In genomic region chr1:61254629-61255323, GRCh38 we compare ENCODE assay signal across 8 cellular contexts.
DNase-seq lines count a peak whose midpoint lies in the region; ATAC-seq and TF ChIP-seq lines count a peak whose summit lies in the region.

No MANE protein-coding gene starts in this region.

- no peaks in the 10 kb centered on the region for H3K27me3 Mint-ChIP-seq in activated naive CD4-positive, alpha-beta T cell treated with anti-CD3 and anti-CD28 coated beads, Interleukin-2, amount 50 U/mL, for 24 hours
- no peaks in the 10 kb centered on the region for H3K27me3 Mint-ChIP-seq in chondrocyte (ENCODE audit: low read depth)

- no peaks in the 10 kb centered on the region for H3K27me3 ChIP-seq in lower lobe of right lung (ENCODE audit: low read depth)

- H3K27ac Mint-ChIP-seq in activated naive CD4-positive, alpha-beta T cell treated with anti-CD3 and anti-CD28 coated beads, Interleukin-2, amount 50 U/mL, for 24 hours: no peak overlapping the region
- H3K27ac Mint-ChIP-seq in activated naive CD4-positive, alpha-beta T cell treated with anti-CD3 and anti-CD28 coated beads, Interleukin-2, amount 50 U/mL, for 72 hours: no peak overlapping the region
- peak overlapping the region; percentile 97 for H3K27ac Mint-ChIP-seq in chondrocyte (ENCODE audit: unreplicated experiment)

- no peak for TF ChIP-seq CTCF in chondrocyte (IDR thresholded peaks at IDR 0.05)
- TF ChIP-seq CTCF in lower lobe of right lung (IDR thresholded peaks at IDR 0.05): no peak

- no peaks in the 10 kb centered on the region for H3K9me3 Mint-ChIP-seq in activated naive CD4-positive, alpha-beta T cell treated with anti-CD3 and anti-CD28 coated beads, Interleukin-2, amount 50 U/mL, for 24 hours
- H3K9me3 Mint-ChIP-seq in activated naive CD4-positive, alpha-beta T cell treated with anti-CD3 and anti-CD28 coated beads, Interleukin-2, amount 50 U/mL, for 72 hours: no peaks in the 10 kb centered on the region
- H3K9me3 Mint-ChIP-seq in chondrocyte (ENCODE audit: low read depth): no peaks in the 10 kb centered on the region

- intact Hi-C loops in lower lobe of right lung (cut with DNase I): no loop called here

- H3K27ac ChIP-seq in lower lobe of right lung: peak overlapping the region; percentile 74
- H3K27ac ChIP-seq in urinary bladder (ENCODE audit: low read depth): peak overlapping the region; percentile 45

- WGBS in urinary bladder: 8% methylated on average over 6 of the region's 6 CpGs

- H3K4me3 Mint-ChIP-seq in activated naive CD4-positive, alpha-beta T cell treated with anti-CD3 and anti-CD28 coated beads, Interleukin-2, amount 50 U/mL, for 24 hours: peak overlapping the region; percentile 3
- H3K4me3 Mint-ChIP-seq in chondrocyte (ENCODE audit: unreplicated experiment): peak overlapping the region; percentile 78

- no peaks in the 10 kb centered on the region for H3K9me3 ChIP-seq in lower lobe of right lung

- H3K4me3 ChIP-seq in lower lobe of right lung: peak overlapping the region; percentile 40
- H3K4me3 ChIP-seq in urinary bladder (ENCODE audit: low read depth, low read length): peak overlapping the region; percentile 14

- no peaks in the 10 kb centered on the region for H3K36me3 Mint-ChIP-seq in activated naive CD4-positive, alpha-beta T cell treated with anti-CD3 and anti-CD28 coated beads, Interleukin-2, amount 50 U/mL, for 24 hours
- H3K36me3 Mint-ChIP-seq in activated naive CD4-positive, alpha-beta T cell treated with anti-CD3 and anti-CD28 coated beads, Interleukin-2, amount 50 U/mL, for 72 hours: no peaks in the 10 kb centered on the region
- H3K36me3 Mint-ChIP-seq in chondrocyte (ENCODE audit: low read depth): no peaks in the 10 kb centered on the region

- H3K4me1 ChIP-seq in lower lobe of right lung (peaks cover 33% of the 10 kb centered on the region), urinary bladder (ENCODE audit: insufficient read depth) (no peaks in the 10 kb centered on the region)

- H3K36me3 ChIP-seq in lower lobe of right lung (no peaks in the 10 kb centered on the region), urinary bladder (ENCODE audit: insufficient read depth) (no peaks in the 10 kb centered on the region)

- H3K4me1 Mint-ChIP-seq in activated naive CD4-positive, alpha-beta T cell treated with anti-CD3 and anti-CD28 coated beads, Interleukin-2, amount 50 U/mL, for 24 hours: peaks cover 10% of the 10 kb centered on the region
- H3K4me1 Mint-ChIP-seq in chondrocyte (ENCODE audit: low read depth): peaks cover 52% of the 10 kb centered on the region

- DNase-seq in activated naive CD4-positive, alpha-beta T cell treated with anti-CD3 and anti-CD28 coated beads, Interleukin-2, amount 50 U/mL, for 72 hours (ENCODE audit: low spot score in 2 of 2): no peak
- DNase-seq in chondrocyte (ENCODE audit: low spot score) (no peak), lower lobe of right lung (no peak)
- DNase-seq in activated CD4-positive, alpha-beta T cell treated with anti-CD3 and anti-CD28 coated beads, Interleukin-2, amount 50 U/mL, for 4 hours: no peak

- no peak for ATAC-seq in activated naive CD4-positive, alpha-beta T cell treated with anti-CD3 and anti-CD28 coated beads, Interleukin-2, amount 50 U/mL, for 72 hours
- ATAC-seq in lower lobe of right lung (peak; percentile 39 to 51), GM18867 (IDR thresholded peaks at IDR 0.05; ENCODE audit: unreplicated experiment) (no peak), GM19463 (IDR thresholded peaks at IDR 0.05; ENCODE audit: unreplicated experiment) (no peak)

Comparison
In these comparisons a context has a peak if more than half of its experiments do, and no peak if none do; other contexts are left out.
1. ATAC-seq: peak in lower lobe of right lung (2 of 2); none in activated naive CD4-positive, alpha-beta T cell treated with anti-CD3 and anti-CD28 coated beads, Interleukin-2, amount 50 U/mL, for 72 hours (0 of 2), GM18867 (single experiment) and GM19463 (single experiment).